ENCODE assay signal across 8 cellular contexts in genomic region chr6:12956991-12957320, GRCh38.
DNase-seq lines count a peak whose midpoint lies in the region; ATAC-seq, FAIRE-seq and TF ChIP-seq lines count a peak whose summit lies in the region.

No MANE protein-coding gene starts in this region.

- no peaks in the 10 kb centered on the region for H3K36me3 ChIP-seq in left ventricle myocardium inferior
- no peaks in the 10 kb centered on the region for H3K36me3 ChIP-seq in bronchial epithelial cell (ENCODE audit: control insufficient read depth, insufficient read depth, low read length)
- no peaks in the 10 kb centered on the region for H3K36me3 ChIP-seq in mucosa of stomach (ENCODE audit: control insufficient read depth, insufficient read depth, low read length)
- H3K36me3 ChIP-seq in aorta (ENCODE audit: control insufficient read depth in 1 of 2, insufficient read depth in 2 of 2, low read length in 1 of 2) = no peaks in the 10 kb centered on the region

- H3K4me1 ChIP-seq in left ventricle myocardium inferior = peaks cover 68% of the 10 kb centered on the region
- H3K4me1 ChIP-seq in mucosa of stomach (ENCODE audit: control insufficient read depth, insufficient read depth, low read length) = no peaks in the 10 kb centered on the region
- H3K4me1 ChIP-seq in aorta (ENCODE audit: control insufficient read depth in 1 of 2, insufficient read depth in 2 of 2, low read length in 2 of 2) = no peaks in the 10 kb centered on the region

- peak overlapping the region; percentile 73 for H3K4me3 ChIP-seq in left ventricle myocardium inferior
- H3K4me3 ChIP-seq in bronchial epithelial cell (ENCODE audit: low read depth, low read length) = peak overlapping the region; percentile 43
- no peak overlapping the region for H3K4me3 ChIP-seq in mucosa of stomach (ENCODE audit: low read length)
- peak overlapping the region; percentile 45 to 100 for H3K4me3 ChIP-seq in aorta (ENCODE audit: low read length in 2 of 2)

- ATAC-seq in left ventricle myocardium superior (no peak), aorta (ENCODE audit: low FRiP score) (no peak)

- TF ChIP-seq CTCF in left ventricle myocardium inferior (IDR thresholded peaks at IDR 0.05; ENCODE audit: borderline replicate concordance) (no peak), bronchial epithelial cell (IDR thresholded peaks at IDR 0.05; ENCODE audit: insufficient read depth, low read length, severe bottlenecking) (no peak)

- peak overlapping the region; percentile 75 for H3K9ac ChIP-seq in mucosa of stomach (ENCODE audit: low read length)

- no peak for FAIRE-seq in bronchial epithelial cell (lab: Jason Lieb, UNC)

- DNase-seq in left ventricle myocardium inferior (no peak), left ventricle myocardium superior (no peak), bronchial epithelial cell (ENCODE audit: low read depth) (no peak), aorta (no peak), SW480 (ENCODE audit: low spot score) (no peak), NCI-H2029 treated with DMSO at 0.1 percent for 48 hours (lab: John Stamatoyannopoulos, UW) (no peak), C1 segment of cervical spinal cord (lab: John Stamatoyannopoulos, UW) (no peak)

- H3K27ac ChIP-seq in left ventricle myocardium inferior (replicated peaks) (peak overlapping the region; percentile 90), aorta (ENCODE audit: low read depth in 1 of 2, low read length in 2 of 2) (peak overlapping the region in 1 of 2 donors; percentile 25)

- intact Hi-C loops in left ventricle myocardium inferior (cut with micrococcal nuclease) (no loop called here), left ventricle myocardium superior (cut with micrococcal nuclease) (no loop called here), aorta (cut with DNase I) (loop anchor here in 1 of 2 donors (2.0 kb wide), 1 partner anchor 372 kb away; the partner anchor contains the start of gene TBC1D7)

- H3K9me3 ChIP-seq in left ventricle myocardium inferior (replicated peaks) (no peaks in the 10 kb centered on the region), mucosa of stomach (ENCODE audit: control insufficient read depth, low read length) (no peaks in the 10 kb centered on the region), aorta (ENCODE audit: control insufficient read depth, low read length) (no peaks in the 10 kb centered on the region)

- 7 to 8% methylated on average over 5 to 6 of the region's 6 CpGs for WGBS in aorta, 2 donors

- no peaks in the 10 kb centered on the region for H3K27me3 ChIP-seq in left ventricle myocardium inferior (ENCODE audit: low read depth)
- no peaks in the 10 kb centered on the region for H3K27me3 ChIP-seq in bronchial epithelial cell (ENCODE audit: control insufficient read depth, insufficient read depth, low read length)
- H3K27me3 ChIP-seq in mucosa of stomach (ENCODE audit: control insufficient read depth, insufficient read depth, low read length) = peaks cover 6% of the 10 kb centered on the region
- H3K27me3 ChIP-seq in aorta (ENCODE audit: control insufficient read depth in 1 of 2, insufficient read depth in 2 of 2, low read length in 1 of 2) = no peaks in the 10 kb centered on the region
